ENCODE assay signal across 8 cellular contexts in the genomic region with DNA sequence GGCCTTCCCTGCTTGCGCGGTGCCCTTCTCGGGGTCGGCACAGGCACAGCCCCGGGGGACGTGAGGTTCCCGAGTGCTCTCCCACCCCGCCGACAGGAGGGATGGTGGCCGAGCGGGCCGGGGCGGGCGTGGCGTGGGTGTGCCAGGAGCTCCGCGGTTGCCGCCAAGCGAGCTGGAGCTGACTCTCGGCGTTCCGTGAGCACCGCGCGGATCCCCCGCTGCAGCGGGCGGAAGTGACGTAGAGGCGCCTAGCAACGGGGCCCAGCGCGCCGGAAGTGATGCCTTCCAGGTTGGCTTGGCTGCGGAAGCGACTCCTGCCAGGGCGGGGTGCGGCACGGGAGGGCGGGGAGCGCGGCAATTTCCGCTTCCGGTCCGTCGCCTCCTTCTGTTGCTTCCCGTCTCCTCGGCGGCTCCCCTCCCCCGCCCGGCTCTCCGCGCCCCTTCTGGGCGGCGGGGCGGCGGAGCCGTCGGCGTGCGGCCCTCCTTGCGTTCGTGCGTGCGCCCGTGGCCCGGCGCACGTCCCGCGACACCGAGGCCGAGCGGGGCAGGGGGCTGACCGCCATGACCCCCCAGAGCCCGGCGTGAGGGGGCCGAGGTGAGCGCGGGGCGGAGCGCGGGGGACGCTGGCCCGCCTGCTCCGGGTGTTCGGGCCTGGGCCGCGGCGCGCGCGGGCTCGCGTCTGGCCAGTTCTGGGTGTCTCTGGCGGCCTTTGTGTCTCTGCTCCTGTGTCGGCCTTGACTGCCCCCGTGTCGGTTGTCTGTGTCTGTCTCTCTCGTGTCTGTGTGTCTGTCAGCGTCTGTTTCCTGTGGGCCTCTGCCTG. TPM values are rescaled to one million over a fixed set of nuclear protein-coding genes. Genes with fewer than 3 reads are reported as not detected.
DNase-seq lines count a peak whose midpoint lies in the region; ATAC-seq and TF ChIP-seq lines count a peak whose summit lies in the region.

A gene (plus strand): TSS at position 386 of the 820 bp plus-strand sequence. CDS start 3,402 bp downstream, outside the sequence.

- intact Hi-C loops in Panc1 (cut with micrococcal nuclease; ENCODE audit: unreplicated experiment) = no loop called here

- ATAC-seq in GM21737 (IDR thresholded peaks at IDR 0.05; ENCODE audit: unreplicated experiment) = peak; percentile 63
- ATAC-seq in Panc1 = peak; percentile 81
- ATAC-seq in activated T-cell treated with anti-CD3 and anti-CD28 coated beads, Interleukin-2, amount 50 U/mL, for 4 hours = peak; percentile 93 to 94
- ATAC-seq in esophagus mucosa = peak; percentile 85

- peaks cover 76% of the 10 kb centered on the region for H3K79me2 ChIP-seq in KMS-11 (ENCODE audit: insufficient read depth, low read depth)

- H3K36me3 ChIP-seq in KMS-11 (ENCODE audit: insufficient read depth) (no peaks in the 10 kb centered on the region; the same call in 1 of the 2 replicates), Panc1 (ENCODE audit: control insufficient read depth, insufficient read depth, low read length) (peaks cover 26% of the 10 kb centered on the region), muscle layer of colon (ENCODE audit: insufficient read depth, low read length) (peaks cover 36% of the 10 kb centered on the region)

- peak within 1 kb of the TSS; percentile 60 for H2AFZ ChIP-seq in KMS-11 (ENCODE audit: low read depth)

- H3K27me3 Mint-ChIP-seq in activated T-cell treated with anti-CD3 and anti-CD28 coated beads, Interleukin-2, amount 50 U/mL, for 4 hours (ENCODE audit: low read depth) = no peaks in the 10 kb centered on the region

- peak within 1 kb of the TSS; percentile 94 for H3K4me2 ChIP-seq in KMS-11

- DNase-seq in DMS53 (lab: John Stamatoyannopoulos, UW) = peak; percentile 99
- no peak for DNase-seq in Panc1 (ENCODE audit: low read depth, low spot score)
- peak; percentile 98 for DNase-seq in activated T-cell treated with anti-CD3 and anti-CD28 coated beads, Interleukin-2, amount 50 U/mL, for 4 hours
- DNase-seq in stimulated activated CD8-positive, alpha-beta memory T cell treated with anti-CD3 and anti-CD28 coated beads, Interleukin-7, amount 100 ng/mL, for 1 hour (ENCODE audit: low read depth in 2 of 2) = peak; percentile 94 to 97

- H3K9me3 ChIP-seq in Panc1 (ENCODE audit: control insufficient read depth, insufficient read depth, low read depth, low read length) = no peaks in the 10 kb centered on the region
- H3K9me3 ChIP-seq in muscle layer of colon (ENCODE audit: low read length) = no peaks in the 10 kb centered on the region

- H3K4me1 ChIP-seq in KMS-11 (ENCODE audit: low read depth, poor library complexity, severe bottlenecking) = peaks cover 28% of the 10 kb centered on the region
- H3K4me1 ChIP-seq in Panc1 (ENCODE audit: control insufficient read depth, insufficient read depth, low read length) = peaks cover 73% of the 10 kb centered on the region
- peaks cover 28% of the 10 kb centered on the region for H3K4me1 ChIP-seq in muscle layer of colon (ENCODE audit: insufficient read depth, low read length)

- peaks cover 33% of the 10 kb centered on the region for H3K36me3 Mint-ChIP-seq in activated T-cell treated with anti-CD3 and anti-CD28 coated beads, Interleukin-2, amount 50 U/mL, for 4 hours (ENCODE audit: insufficient read depth)

- H3K4me3 ChIP-seq in KMS-11 (IDR thresholded peaks at IDR 0.05; ENCODE audit: insufficient read depth, low read depth, low read length) (no peak within 1 kb of the TSS), Panc1 (ENCODE audit: low read depth in 2 of 2, low read length in 2 of 2) (peak within 1 kb of the TSS; percentile 64 to 94), muscle layer of colon (ENCODE audit: low read depth in 1 of 2, low read length in 2 of 2) (peak within 1 kb of the TSS; percentile 82 to 98)

- H3K9me3 Mint-ChIP-seq in activated T-cell treated with anti-CD3 and anti-CD28 coated beads, Interleukin-2, amount 50 U/mL, for 4 hours = no peaks in the 10 kb centered on the region

- peak within 1 kb of the TSS; percentile 93 for H3K9ac ChIP-seq in KMS-11
- H3K9ac ChIP-seq in muscle layer of colon (ENCODE audit: low read length) = peak within 1 kb of the TSS; percentile 88

- H4K20me1 ChIP-seq in KMS-11 (ENCODE audit: insufficient read depth) = no peaks in the 10 kb centered on the region

- H3K4me3 Mint-ChIP-seq in activated T-cell treated with anti-CD3 and anti-CD28 coated beads, Interleukin-2, amount 50 U/mL, for 4 hours = peak within 1 kb of the TSS; percentile 99

- POLR2A ChIA-PET in Panc1 (lab: Charles Lee) = interaction anchor here (0.6 to 0.7 kb wide), 4 partner anchors 15 to 1801 kb away, joined by 3 to 5 read pairs (median 4); no protein-coding TSS in a partner anchor

- no TSS peak for BruUV-seq in Panc1 (replicated peaks; lab: Mats Ljungman, UMichigan)

- H3K27me3 ChIP-seq in KMS-11 (ENCODE audit: insufficient read depth, low read depth) (no peaks in the 10 kb centered on the region), Panc1 (ENCODE audit: control insufficient read depth, insufficient read depth, low read length) (no peaks in the 10 kb centered on the region), muscle layer of colon (ENCODE audit: control insufficient read depth in 1 of 2, insufficient read depth in 2 of 2, low read length in 2 of 2) (no peaks in the 10 kb centered on the region)

- in situ Hi-C loops in Panc1 (cut with HindIII; ENCODE audit: low pct_unique_long_range_greater_than_20kb, low sequenced_read_pairs) = no loop called here

- CTCF ChIA-PET in Panc1 (lab: Charles Lee) = no interaction called here

- peaks cover 69% of the 10 kb centered on the region for H3K4me1 Mint-ChIP-seq in activated T-cell treated with anti-CD3 and anti-CD28 coated beads, Interleukin-2, amount 50 U/mL, for 4 hours (ENCODE audit: low read depth)

- H3K27ac ChIP-seq in KMS-11 (peak within 1 kb of the TSS; percentile 77), Panc1 (ENCODE audit: low read length) (peak within 1 kb of the TSS; percentile 96), muscle layer of colon (ENCODE audit: low read depth, low read length) (peak within 1 kb of the TSS; percentile 64)

- no peak for TF ChIP-seq CTCF in KMS-11 (conservative IDR thresholded peaks at IDR 0.05; ENCODE audit: low read depth, low read length)
- no peak for TF ChIP-seq CTCF in Panc1 (IDR thresholded peaks at IDR 0.05)

RNA-seq across cellular contexts. Expression of the gene that starts here (rescaled TPM):
- 361 TPM for total RNA-seq in Panc1 (2021; ENCODE audit: unreplicated experiment)
- 697 TPM for polyA plus RNA-seq in Panc1 (2012; ENCODE audit: insufficient read length)
- 10 to 100 TPM; 55.0 to 61.4 (median 55.2) TPM for total RNA-seq in activated T-cell treated with anti-CD3 and anti-CD28 coated beads, Interleukin-2, amount 50 U/mL, for 4 hours
- total RNA-seq in esophagus mucosa = 91.9 TPM
